ENCODE assay signal across 22 cellular contexts in genomic region chr6:103327079-103327478, GRCh38.
DNase-seq lines count a peak whose midpoint lies in the region; ATAC-seq and TF ChIP-seq lines count a peak whose summit lies in the region.
"Had no signal": no experiment of that assay in that cellular context is flagged by ENCODE, and none has a peak within 500 bp of the region (broad histone marks: within the 10 kb centered on the region; RNA-seq: fewer than 3 reads in every experiment).

No MANE protein-coding gene starts in this region.

- no peaks in the 10 kb centered on the region for H3K9me3 ChIP-seq in aorta (ENCODE audit: control insufficient read depth, low read length)
- H3K9me3 ChIP-seq: gastrocnemius medialis, vagina had no signal

- DNase-seq in DMS 273 treated with DMSO at 0.1 percent for 48 hours (lab: John Stamatoyannopoulos, UW), result peak; percentile 39
- DNase-seq in NCI-H446 treated with DMSO at 0.1 percent for 48 hours (lab: John Stamatoyannopoulos, UW), result peak; percentile 82
- DNase-seq in nephron progenitor cell, result peak; percentile 5
- no peak for DNase-seq in NCI-H2196 (lab: John Stamatoyannopoulos, UW; ENCODE audit: unreplicated experiment)
- no peak for DNase-seq in aorta
- DNase-seq in osteocyte (ENCODE audit: extremely low spot score, unreplicated experiment), result no peak
- DNase-seq: activated CD4-positive, CD25-positive, alpha-beta regulatory T cell; activated CD8-positive, alpha-beta T cell treated with anti-CD3 and anti-CD28 coated beads, Interleukin-2, amount 10 ng/mL, durations not matched to agents 7 days and 5 days; activated T-cell treated with anti-CD3 and anti-CD28 coated beads, Interleukin-2, amount 50 U/mL, for 48 hours; gastrocnemius medialis; H9; Karpas-422; NCI-H1105; NCI-H2227 treated with DMSO at 0.1 percent for 48 hours; stimulated activated CD4-positive, alpha-beta T cell treated with anti-CD3 and anti-CD28 coated beads, Interleukin-2, amount 100 ng/mL, for 24 hours had no signal

- no peaks in the 10 kb centered on the region for H3K36me3 Mint-ChIP-seq in brain
- no peaks in the 10 kb centered on the region for H3K36me3 Mint-ChIP-seq in nephron progenitor cell (ENCODE audit: low read depth)
- H3K36me3 Mint-ChIP-seq in osteocyte (ENCODE audit: unreplicated experiment), result no peaks in the 10 kb centered on the region
- H3K36me3 Mint-ChIP-seq: activated naive CD4-positive, alpha-beta T cell treated with anti-CD3 and anti-CD28 coated beads, Interleukin-2, amount 50 U/mL, for 72 hours had no signal

- H3K27ac ChIP-seq in aorta (ENCODE audit: low read depth in 1 of 2, low read length in 2 of 2), result no peak overlapping the region
- H3K27ac ChIP-seq: epithelial cell of prostate, gastrocnemius medialis, vagina had no signal

- ATAC-seq in aorta (ENCODE audit: low FRiP score) (no peak), HG02763 (IDR thresholded peaks at IDR 0.05; ENCODE audit: unreplicated experiment) (no peak)
- ATAC-seq: activated CD8-positive, alpha-beta T cell treated with anti-CD3 and anti-CD28 coated beads, Interleukin-2, amount 10 ng/mL, durations not matched to agents 7 days and 5 days; activated naive CD4-positive, alpha-beta T cell treated with anti-CD3 and anti-CD28 coated beads, Interleukin-2, amount 50 U/mL, for 72 hours; gastrocnemius medialis had no signal

- H3K36me3 ChIP-seq in aorta (ENCODE audit: control insufficient read depth in 1 of 2, insufficient read depth in 2 of 2, low read length in 1 of 2), result no peaks in the 10 kb centered on the region
- H3K36me3 ChIP-seq: gastrocnemius medialis, vagina had no signal

- WGBS in aorta, 2 donors, result 2 to 7% methylated on average over 2 of the region's 2 CpGs

- H3K27me3 ChIP-seq in aorta (ENCODE audit: control insufficient read depth in 1 of 2, insufficient read depth in 2 of 2, low read length in 1 of 2), result no peaks in the 10 kb centered on the region
- H3K27me3 ChIP-seq: gastrocnemius medialis, vagina had no signal

- no peaks in the 10 kb centered on the region for H3K4me1 ChIP-seq in aorta (ENCODE audit: control insufficient read depth in 1 of 2, insufficient read depth in 2 of 2, low read length in 2 of 2)
- H3K4me1 ChIP-seq: gastrocnemius medialis, vagina had no signal

- no peaks in the 10 kb centered on the region for H3K9me3 Mint-ChIP-seq in brain
- peaks cover 3% of the 10 kb centered on the region for H3K9me3 Mint-ChIP-seq in nephron progenitor cell
- H3K9me3 Mint-ChIP-seq in osteocyte (ENCODE audit: unreplicated experiment), result no peaks in the 10 kb centered on the region
- H3K9me3 Mint-ChIP-seq: dendritic cell treated with granulocyte-macrophage colony-stimulating factor and Interleukin-4, amounts not matched to agents 40 ng/mL and 50 ng/mL, for 4 days; H9; T-helper 2 cell treated with Interferon-gamma antibody and Interleukin-4, amounts not matched to agents 5 μg/mL and 100 μg/mL, for 36 hours had no signal

- H3K4me3 ChIP-seq in aorta (ENCODE audit: low read length in 2 of 2), result no peak overlapping the region
- H3K4me3 ChIP-seq: gastrocnemius medialis, vagina had no signal

- H3K4me3 Mint-ChIP-seq in brain, result peak overlapping the region in 1 of 5 experiments; percentile 52
- H3K4me3 Mint-ChIP-seq in nephron progenitor cell, result no peak overlapping the region
- no peak overlapping the region for H3K4me3 Mint-ChIP-seq in osteocyte (ENCODE audit: unreplicated experiment)
- H3K4me3 Mint-ChIP-seq: activated CD8-positive, alpha-beta T cell treated with anti-CD3 and anti-CD28 coated beads, Interleukin-2, amount 10 ng/mL, durations not matched to agents 7 days and 5 days; dendritic cell treated with granulocyte-macrophage colony-stimulating factor and Interleukin-4, amounts not matched to agents 40 ng/mL and 50 ng/mL, for 4 days; H9; T-helper 2 cell treated with Interferon-gamma antibody and Interleukin-4, amounts not matched to agents 5 μg/mL and 100 μg/mL, for 36 hours had no signal

- intact Hi-C loops in aorta (cut with DNase I), result no loop called here

- TF ChIP-seq CTCF in brain (conservative IDR thresholded peaks at IDR 0.05) (no peak), nephron progenitor cell (IDR thresholded peaks at IDR 0.05) (no peak), osteocyte (IDR thresholded peaks at IDR 0.05) (no peak)

- H3K4me1 Mint-ChIP-seq in brain (peaks cover 18% of the 10 kb centered on the region), nephron progenitor cell (peaks cover 6% of the 10 kb centered on the region), osteocyte (ENCODE audit: unreplicated experiment) (no peaks in the 10 kb centered on the region)
- H3K4me1 Mint-ChIP-seq: H9 had no signal

- H3K27ac Mint-ChIP-seq in brain, result peak overlapping the region; percentile 33 to 88 (median 64)
- H3K27ac Mint-ChIP-seq in nephron progenitor cell, result peak overlapping the region; percentile 79
- H3K27ac Mint-ChIP-seq in osteocyte (ENCODE audit: unreplicated experiment), result no peak overlapping the region
- H3K27ac Mint-ChIP-seq: activated CD8-positive, alpha-beta T cell treated with anti-CD3 and anti-CD28 coated beads, Interleukin-2, amount 10 ng/mL, durations not matched to agents 7 days and 5 days; activated naive CD4-positive, alpha-beta T cell treated with anti-CD3 and anti-CD28 coated beads, Interleukin-2, amount 50 U/mL, for 72 hours; dendritic cell treated with granulocyte-macrophage colony-stimulating factor and Interleukin-4, amounts not matched to agents 40 ng/mL and 50 ng/mL, for 4 days; H9; T-helper 2 cell treated with Interferon-gamma antibody and Interleukin-4, amounts not matched to agents 5 μg/mL and 100 μg/mL, for 36 hours had no signal

- H3K27me3 Mint-ChIP-seq in brain (peaks cover 3% of the 10 kb centered on the region), nephron progenitor cell (ENCODE audit: low read depth, poor library complexity) (peaks cover 2% of the 10 kb centered on the region), osteocyte (ENCODE audit: unreplicated experiment) (no peaks in the 10 kb centered on the region)
- H3K27me3 Mint-ChIP-seq: dendritic cell treated with granulocyte-macrophage colony-stimulating factor and Interleukin-4, amounts not matched to agents 40 ng/mL and 50 ng/mL, for 4 days had no signal

Comparison
In these comparisons a context has a peak if more than half of its experiments do, and no peak if none do; other contexts are left out.
1. DNase-seq: peak in DMS 273 treated with DMSO at 0.1 percent for 48 hours (single experiment), NCI-H446 treated with DMSO at 0.1 percent for 48 hours (single experiment) and nephron progenitor cell (single experiment); none in NCI-H2196 (single experiment), aorta (0 of 2) and osteocyte (single experiment).